12 cellular contexts compared by ENCODE assay signal in the genomic region with DNA sequence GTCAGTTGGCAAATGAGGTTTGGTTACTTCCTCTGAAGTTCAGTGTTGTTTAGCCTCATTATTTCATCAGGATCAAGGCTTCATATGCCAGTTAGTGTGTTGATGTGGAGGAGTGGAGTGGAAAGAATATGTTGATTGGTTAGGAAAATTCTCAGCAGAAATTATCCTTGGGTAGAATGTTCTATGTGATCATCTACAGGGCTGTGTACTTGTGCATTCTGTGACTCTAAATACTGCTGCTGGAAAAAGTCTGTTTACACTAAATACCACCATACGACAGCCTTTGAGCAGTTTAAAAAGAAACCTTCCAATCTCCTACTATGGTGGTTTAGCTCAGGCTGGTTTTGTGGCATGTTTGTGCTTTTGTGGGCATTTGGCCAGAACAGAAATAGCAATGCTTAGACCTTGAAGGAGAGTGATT. TPM values are rescaled to one million over a fixed set of nuclear protein-coding genes. Genes with fewer than 3 reads are reported as not detected.
A peak's percentile ranks its signal among the peaks of the same experiment; 100 is the strongest.
DNase-seq lines count a peak whose midpoint lies in the region; ATAC-seq and TF ChIP-seq lines count a peak whose summit lies in the region.
"Had no signal": no experiment of that assay in that cellular context is flagged by ENCODE, and none has a peak within 500 bp of the region (broad histone marks: within the 10 kb centered on the region; RNA-seq: fewer than 3 reads in every experiment).

No MANE protein-coding gene starts in this region.

- H3K27me3 Mint-ChIP-seq in CD8-positive, alpha-beta memory T cell = no peaks in the 10 kb centered on the region
- H3K27me3 Mint-ChIP-seq in central memory CD8-positive, alpha-beta T cell = no peaks in the 10 kb centered on the region
- H3K27me3 Mint-ChIP-seq in nephron progenitor cell (ENCODE audit: low read depth, poor library complexity) = no peaks in the 10 kb centered on the region

- H3K27ac Mint-ChIP-seq in CD8-positive, alpha-beta memory T cell = peak overlapping the region in 7 of 8 donors; percentile 36 to 62 (median 58)
- H3K27ac Mint-ChIP-seq in central memory CD8-positive, alpha-beta T cell (ENCODE audit: low read depth) = peak overlapping the region; percentile 63
- H3K27ac Mint-ChIP-seq in nephron progenitor cell = peak overlapping the region; percentile 76

- DNase-seq in CD8-positive, alpha-beta memory T cell = no peak
- DNase-seq in MV-4-11 (lab: John Stamatoyannopoulos, UW) = peak; percentile 45
- DNase-seq in central memory CD8-positive, alpha-beta T cell (ENCODE audit: low spot score in 2 of 2) = no peak
- no peak for DNase-seq in nephron progenitor cell
- no peak for DNase-seq in stimulated activated CD4-positive, alpha-beta T cell treated with anti-CD3 and anti-CD28 coated beads, Interleukin-4, amount 100 ng/mL, for 24 hours
- DNase-seq in medulla oblongata (ENCODE audit: extremely low spot score) = no peak
- no peak for DNase-seq in SKM-1 (lab: John Stamatoyannopoulos, UW; ENCODE audit: unreplicated experiment)
- DNase-seq in occipital lobe (lab: John Stamatoyannopoulos, UW) = no peak
- DNase-seq: activated CD4-positive, alpha-beta T cell treated with anti-CD3 and anti-CD28 coated beads for 4 hours; NCI-H1436 treated with DMSO at 0.1 percent for 48 hours had no signal

- H3K36me3 ChIP-seq in CD8-positive, alpha-beta memory T cell (ENCODE audit: insufficient read depth, low read length) = no peaks in the 10 kb centered on the region
- H3K36me3 ChIP-seq: HAP-1 had no signal

- peak overlapping the region in 6 of 7 donors; percentile 1 to 29 (median 5) for H3K4me3 Mint-ChIP-seq in CD8-positive, alpha-beta memory T cell
- H3K4me3 Mint-ChIP-seq in central memory CD8-positive, alpha-beta T cell = peak overlapping the region; percentile 5
- H3K4me3 Mint-ChIP-seq in nephron progenitor cell = no peak overlapping the region

- H3K9me3 ChIP-seq in CD8-positive, alpha-beta memory T cell (ENCODE audit: low read length) = no peaks in the 10 kb centered on the region
- H3K9me3 ChIP-seq: HAP-1 had no signal

- TF ChIP-seq CTCF in nephron progenitor cell (IDR thresholded peaks at IDR 0.05) = no peak

- H3K27me3 ChIP-seq in CD8-positive, alpha-beta memory T cell (ENCODE audit: insufficient read depth, low read length, poor library complexity, severe bottlenecking) = no peaks in the 10 kb centered on the region

- H3K4me1 Mint-ChIP-seq in CD8-positive, alpha-beta memory T cell = peaks cover 62 to 87% (median 82%) of the 10 kb centered on the region in 3 donors
- peaks cover 71% of the 10 kb centered on the region for H3K4me1 Mint-ChIP-seq in central memory CD8-positive, alpha-beta T cell
- H3K4me1 Mint-ChIP-seq in nephron progenitor cell = peaks cover 35% of the 10 kb centered on the region

- H3K4me3 ChIP-seq in CD8-positive, alpha-beta memory T cell (ENCODE audit: low read length) = no peak overlapping the region
- H3K4me3 ChIP-seq: HAP-1, skin epidermis had no signal

- CTCF ChIA-PET in CD8-positive, alpha-beta memory T cell (lab: Charles Lee) = no interaction called here

- H3K9me3 Mint-ChIP-seq in CD8-positive, alpha-beta memory T cell = no peaks in the 10 kb centered on the region
- H3K9me3 Mint-ChIP-seq in central memory CD8-positive, alpha-beta T cell = no peaks in the 10 kb centered on the region
- H3K9me3 Mint-ChIP-seq in nephron progenitor cell = no peaks in the 10 kb centered on the region

- H3K27ac ChIP-seq in CD8-positive, alpha-beta memory T cell (ENCODE audit: low read depth, low read length) = no peak overlapping the region

- peaks cover 3 to 31% (median 8%) of the 10 kb centered on the region in 3 donors for H3K36me3 Mint-ChIP-seq in CD8-positive, alpha-beta memory T cell
- H3K36me3 Mint-ChIP-seq in central memory CD8-positive, alpha-beta T cell (ENCODE audit: insufficient read depth) = peaks cover 11% of the 10 kb centered on the region
- H3K36me3 Mint-ChIP-seq in nephron progenitor cell (ENCODE audit: low read depth) = peaks cover 32% of the 10 kb centered on the region

- ATAC-seq in central memory CD8-positive, alpha-beta T cell (replicated peaks; ENCODE audit: extremely low read depth, poor library complexity, severe bottlenecking) = no peak

- peaks cover 52% of the 10 kb centered on the region for H3K4me1 ChIP-seq in CD8-positive, alpha-beta memory T cell (ENCODE audit: insufficient read depth, low read length)
- H3K4me1 ChIP-seq: HAP-1 had no signal

- POLR2A ChIA-PET in CD8-positive, alpha-beta memory T cell (lab: Charles Lee) = no interaction called here

RNA-seq across cellular contexts. Expression of a gene that starts 25.8 kb away (rescaled TPM):
- total RNA-seq in CD8-positive, alpha-beta memory T cell = 100 to 1,000 TPM; 136 to 147 TPM
- 80.8 TPM for polyA plus RNA-seq in CD8-positive, alpha-beta memory T cell
- total RNA-seq in occipital lobe = 149 TPM
